ENCODE assay signal across 18 cellular contexts in genomic region chr3:183542355-183542754, GRCh38. TPM values are rescaled to one million over a fixed set of nuclear protein-coding genes. Genes with fewer than 3 reads are reported as not detected.
DNase-seq lines count a peak whose midpoint lies in the region; ATAC-seq lines count a peak whose summit lies in the region.
"Had no signal": no experiment of that assay in that cellular context is flagged by ENCODE, and none has a peak within 500 bp of the region (broad histone marks: within the 10 kb centered on the region; RNA-seq: fewer than 3 reads in every experiment).

No MANE protein-coding gene starts in this region.

- no peak for DNase-seq in T-helper 1 cell
- no peak for DNase-seq in activated CD8-positive, alpha-beta T cell treated with anti-CD3 and anti-CD28 coated beads, Interleukin-2, amount 10 ng/mL, durations not matched to agents 7 days and 5 days
- no peak for DNase-seq in naive B cell
- no peak for DNase-seq in stimulated activated CD4-positive, alpha-beta T cell treated with anti-CD3 and anti-CD28 coated beads, Interleukin-2, amount 100 ng/mL, for 48 hours
- DNase-seq: DND-41; lower lobe of right lung; NCI-H2171; NCI-H748 treated with DMSO at 0.1 percent for 48 hours; nephron progenitor cell; psoas muscle; stimulated activated naive CD4-positive, alpha-beta T cell treated with Interleukin-2 at 50 U/mL for 16 hours; upper lobe of left lung had no signal

- no peaks in the 10 kb centered on the region for H3K27me3 Mint-ChIP-seq in T-helper 1 cell treated with Interleukin-12 subunit alpha and Interleukin-12 subunit beta and Interleukin-4 antibody, amounts not matched to agents 30 μg/mL and 1 μg/mL, for 36 hours (ENCODE audit: low read depth)
- H3K27me3 Mint-ChIP-seq in IgD-negative memory B cell = no peaks in the 10 kb centered on the region
- H3K27me3 Mint-ChIP-seq in activated CD8-positive, alpha-beta T cell treated with anti-CD3 and anti-CD28 coated beads, Interleukin-2, amount 10 ng/mL, durations not matched to agents 7 days and 5 days (ENCODE audit: low read depth) = no peaks in the 10 kb centered on the region
- H3K27me3 Mint-ChIP-seq in naive B cell = no peaks in the 10 kb centered on the region

- peak overlapping the region; percentile 56 for H3K27ac Mint-ChIP-seq in T-helper 1 cell treated with Interleukin-12 subunit alpha and Interleukin-12 subunit beta and Interleukin-4 antibody, amounts not matched to agents 30 μg/mL and 1 μg/mL, for 36 hours
- peak overlapping the region; percentile 84 to 93 (median 90) for H3K27ac Mint-ChIP-seq in IgD-negative memory B cell
- peak overlapping the region; percentile 80 for H3K27ac Mint-ChIP-seq in activated CD8-positive, alpha-beta T cell treated with anti-CD3 and anti-CD28 coated beads, Interleukin-2, amount 10 ng/mL, durations not matched to agents 7 days and 5 days
- H3K27ac Mint-ChIP-seq in naive B cell = peak overlapping the region in 5 of 6 donors; percentile 57 to 92 (median 76)
- H3K27ac Mint-ChIP-seq: nephron progenitor cell had no signal

- H3K4me3 Mint-ChIP-seq in T-helper 1 cell treated with Interleukin-12 subunit alpha and Interleukin-12 subunit beta and Interleukin-4 antibody, amounts not matched to agents 30 μg/mL and 1 μg/mL, for 36 hours = peak overlapping the region; percentile 57
- H3K4me3 Mint-ChIP-seq in IgD-negative memory B cell (peak overlapping the region; percentile 14 to 93 (median 64)), naive B cell (peak overlapping the region; percentile 18 to 81 (median 67))
- peak overlapping the region; percentile 37 for H3K4me3 Mint-ChIP-seq in activated CD8-positive, alpha-beta T cell treated with anti-CD3 and anti-CD28 coated beads, Interleukin-2, amount 10 ng/mL, durations not matched to agents 7 days and 5 days
- H3K4me3 Mint-ChIP-seq: nephron progenitor cell had no signal

- POLR2A ChIA-PET in activated CD8-positive, alpha-beta T cell treated with anti-CD3 and anti-CD28 coated beads, Interleukin-2, amount 10 ng/mL, durations not matched to agents 7 days and 5 days (lab: Charles Lee) = interaction anchor here (0.7 to 1.1 kb wide), 2 partner anchors 10 to 13 kb away, joined by 3 read pairs; partner anchors contain the start of gene KLHL6

- no peaks in the 10 kb centered on the region for H3K9me3 Mint-ChIP-seq in T-helper 1 cell treated with Interleukin-12 subunit alpha and Interleukin-12 subunit beta and Interleukin-4 antibody, amounts not matched to agents 30 μg/mL and 1 μg/mL, for 36 hours
- H3K9me3 Mint-ChIP-seq in IgD-negative memory B cell (no peaks in the 10 kb centered on the region), naive B cell (peaks cover 0 to 2% (median 0%) of the 10 kb centered on the region in 7 donors)
- H3K9me3 Mint-ChIP-seq in activated CD8-positive, alpha-beta T cell treated with anti-CD3 and anti-CD28 coated beads, Interleukin-2, amount 10 ng/mL, durations not matched to agents 7 days and 5 days (ENCODE audit: insufficient read depth) = no peaks in the 10 kb centered on the region
- H3K9me3 Mint-ChIP-seq: nephron progenitor cell had no signal

- CTCF ChIA-PET in activated CD8-positive, alpha-beta T cell treated with anti-CD3 and anti-CD28 coated beads, Interleukin-2, amount 10 ng/mL, durations not matched to agents 7 days and 5 days (lab: Charles Lee) = interaction anchor here (0.9 to 3.3 kb wide), 7 partner anchors 10 to 167 kb away, joined by 3 to 19 read pairs (median 4); no protein-coding TSS in a partner anchor

- ATAC-seq in activated CD8-positive, alpha-beta T cell treated with anti-CD3 and anti-CD28 coated beads, Interleukin-2, amount 10 ng/mL, durations not matched to agents 7 days and 5 days = no peak
- ATAC-seq in naive B cell (ENCODE audit: low read depth in 2 of 2) (no peak), HG03095 (IDR thresholded peaks at IDR 0.05; ENCODE audit: unreplicated experiment) (no peak), HG02970 (IDR thresholded peaks at IDR 0.05; ENCODE audit: low FRiP score, unreplicated experiment) (no peak)
- ATAC-seq: psoas muscle had no signal

- H3K36me3 Mint-ChIP-seq in T-helper 1 cell treated with Interleukin-12 subunit alpha and Interleukin-12 subunit beta and Interleukin-4 antibody, amounts not matched to agents 30 μg/mL and 1 μg/mL, for 36 hours (ENCODE audit: low read depth) = peaks cover 23% of the 10 kb centered on the region
- H3K36me3 Mint-ChIP-seq in IgD-negative memory B cell (no peaks in the 10 kb centered on the region), naive B cell (peaks cover 0 to 9% of the 10 kb centered on the region in 2 donors)
- H3K36me3 Mint-ChIP-seq in activated CD8-positive, alpha-beta T cell treated with anti-CD3 and anti-CD28 coated beads, Interleukin-2, amount 10 ng/mL, durations not matched to agents 7 days and 5 days (ENCODE audit: low read depth) = peaks cover 23% of the 10 kb centered on the region

- H3K4me1 Mint-ChIP-seq in T-helper 1 cell treated with Interleukin-12 subunit alpha and Interleukin-12 subunit beta and Interleukin-4 antibody, amounts not matched to agents 30 μg/mL and 1 μg/mL, for 36 hours (ENCODE audit: low read depth) = peaks cover 55% of the 10 kb centered on the region
- H3K4me1 Mint-ChIP-seq in IgD-negative memory B cell (peaks cover 69 to 87% (median 69%) of the 10 kb centered on the region in 3 donors), naive B cell (peaks cover 58 to 79% (median 78%) of the 10 kb centered on the region in 3 donors)
- peaks cover 57% of the 10 kb centered on the region for H3K4me1 Mint-ChIP-seq in activated CD8-positive, alpha-beta T cell treated with anti-CD3 and anti-CD28 coated beads, Interleukin-2, amount 10 ng/mL, durations not matched to agents 7 days and 5 days (ENCODE audit: low read depth)

RNA-seq across cellular contexts. Expression of gene KLHL6, which starts 13.2 kb away (rescaled TPM):
- polyA plus RNA-seq in IgD-negative memory B cell (31.3 TPM), naive B cell (ENCODE audit: low read depth in 6 of 6) (10 to 100 TPM in 5 of 6 donors, 1 to 10 TPM in 1; 5.0 to 22.1 (median 12.7) TPM)
- 10 to 100 TPM; 27.4 to 27.8 TPM for total RNA-seq in activated CD8-positive, alpha-beta T cell treated with anti-CD3 and anti-CD28 coated beads, Interleukin-2, amount 10 ng/mL, durations not matched to agents 7 days and 5 days
- polyA plus RNA-seq: BJ, smooth muscle cell had no signal
